1 cellular context compared by ENCODE assay signal in genomic region chr2:1766400-1766799, GRCh38.
TF ChIP-seq lines count a peak whose summit lies in the region.

No MANE protein-coding gene starts in this region.

TF ChIP-seq in GM23338, 12 proteins besides CTCF, POLR2A, EP300 and RAD21:
- TF ChIP-seq ZNF462 (CRISPR knock-in tag; IDR thresholded peaks at IDR 0.05) (no peak), EZH2phosphoT487 (IDR thresholded peaks at IDR 0.05; ENCODE audit: unreplicated experiment) (no peak), EZH2 (IDR thresholded peaks at IDR 0.05; ENCODE audit: low read depth, unreplicated experiment) (no peak), POLR2AphosphoS5 (IDR thresholded peaks at IDR 0.05; ENCODE audit: low read depth) (no peak), CREB1 (CRISPR knock-in tag; IDR thresholded peaks at IDR 0.05; ENCODE audit: low read depth) (no peak), STAT1 (IDR thresholded peaks at IDR 0.05; ENCODE audit: unreplicated experiment) (no peak), ZNF114 (CRISPR knock-in tag; IDR thresholded peaks at IDR 0.05) (no peak), ETS1 (IDR thresholded peaks at IDR 0.05) (no peak), REST (IDR thresholded peaks at IDR 0.05; ENCODE audit: unreplicated experiment) (no peak), NANOG (IDR thresholded peaks at IDR 0.05; ENCODE audit: borderline replicate concordance) (no peak), JUNB (IDR thresholded peaks at IDR 0.05; ENCODE audit: unreplicated experiment) (no peak)
